Comparison of ENCODE assay signal across 20 cellular contexts in genomic region chr12:132724506-132725220, GRCh38. TPM values are rescaled to one million over a fixed set of nuclear protein-coding genes. Genes with fewer than 3 reads are reported as not detected.
DNase-seq lines count a peak whose midpoint lies in the region; ATAC-seq, FAIRE-seq and TF ChIP-seq lines count a peak whose summit lies in the region.
"Had no signal": no experiment of that assay in that cellular context is flagged by ENCODE, and none has a peak within 500 bp of the region (broad histone marks: within the 10 kb centered on the region; RNA-seq: fewer than 3 reads in every experiment).

No MANE protein-coding gene starts in this region.

- ATAC-seq in GM19395 (IDR thresholded peaks at IDR 0.05; ENCODE audit: unreplicated experiment), result no peak
- ATAC-seq: activated T-cell treated with anti-CD3 and anti-CD28 coated beads, Interleukin-2, amount 50 U/mL, for 72 hours; left lobe of liver had no signal

- WGBS in spleen, 5 donors, result 89 to 93% (median 90%) methylated on average over 25 to 29 of the region's 29 CpGs

- TF ChIP-seq POLR2A in GM12891 (IDR thresholded peaks at IDR 0.05; ENCODE audit: low read depth, low read length) (no peak), spleen (IDR thresholded peaks at IDR 0.05) (no peak)

- H3K27me3 ChIP-seq in astrocyte (ENCODE audit: insufficient read depth, low read length), result no peaks in the 10 kb centered on the region
- no peaks in the 10 kb centered on the region for H3K27me3 ChIP-seq in spleen (replicated peaks in 1 of 7)
- H3K27me3 ChIP-seq: BLaER1 treated with 17β-estradiol and CSF1 and Interleukin-3, amounts not matched to agents 10 nM and 100 nM; ovary had no signal

- DNase-seq in AG08395 (ENCODE audit: low spot score) (peak; percentile 65), DMS 273 treated with DMSO at 0.1 percent for 48 hours (lab: John Stamatoyannopoulos, UW) (peak; percentile 52), astrocyte (ENCODE audit: low read depth) (no peak), myocyte (ENCODE audit: low read depth) (peak; percentile 9), GM12891 (ENCODE audit: insufficient read length, low spot score) (no peak), ecto neural progenitor cell (ENCODE audit: low spot score) (no peak), spleen (no peak)
- DNase-seq: activated T-cell treated with anti-CD3 and anti-CD28 coated beads, Interleukin-2, amount 50 U/mL, for 72 hours; DMS153; foreskin melanocyte; NCI-H1105; ovary; SW 1271 had no signal

- peaks cover 67% of the 10 kb centered on the region for H3K79me2 ChIP-seq in astrocyte (ENCODE audit: insufficient read depth, low read length)

- H3K9ac ChIP-seq in astrocyte (ENCODE audit: low read length), result peak overlapping the region; percentile 23
- H3K9ac ChIP-seq: BLaER1 treated with 17β-estradiol and CSF1 and Interleukin-3, amounts not matched to agents 10 nM and 100 nM; KMS-11 had no signal

- H3K27me3 Mint-ChIP-seq in astrocyte (ENCODE audit: low read depth, unreplicated experiment), result no peaks in the 10 kb centered on the region

- TF ChIP-seq CTCF in astrocyte (IDR thresholded peaks at IDR 0.05; ENCODE audit: insufficient read depth, low read depth, low read length) (no peak), spleen (IDR thresholded peaks at IDR 0.05 in 8 of 11, conservative IDR thresholded peaks at IDR 0.05 in 3 of 11) (no peak)

- no peaks in the 10 kb centered on the region for H3K9me3 Mint-ChIP-seq in astrocyte (ENCODE audit: unreplicated experiment)
- H3K9me3 Mint-ChIP-seq: activated T-cell treated with anti-CD3 and anti-CD28 coated beads, Interleukin-2, amount 50 U/mL, for 72 hours had no signal

- H2AFZ ChIP-seq in astrocyte (ENCODE audit: low read depth, low read length), result no peak overlapping the region

- H3K4me3 Mint-ChIP-seq in astrocyte (ENCODE audit: unreplicated experiment), result no peak overlapping the region
- H3K4me3 Mint-ChIP-seq: activated T-cell treated with anti-CD3 and anti-CD28 coated beads, Interleukin-2, amount 50 U/mL, for 72 hours had no signal

- no peak overlapping the region for H3K4me2 ChIP-seq in astrocyte (ENCODE audit: low read length)
- H3K4me2 ChIP-seq: BLaER1 treated with 17β-estradiol and CSF1 and Interleukin-3, amounts not matched to agents 10 nM and 100 nM; KMS-11 had no signal

- intact Hi-C loops in spleen (cut with DNase I; ENCODE audit: low total_unique reads), result no loop called here

- H3K4me1 ChIP-seq in astrocyte (ENCODE audit: insufficient read depth, low read length) (peaks cover 11% of the 10 kb centered on the region), spleen (peaks cover 0 to under 1% (median 0%) of the 10 kb centered on the region in 6 donors)

- H3K9me3 ChIP-seq in astrocyte (ENCODE audit: insufficient read depth, low read depth, low read length), result no peaks in the 10 kb centered on the region
- H3K9me3 ChIP-seq in spleen, result no peaks in the 10 kb centered on the region
- H3K9me3 ChIP-seq: BLaER1 treated with 17β-estradiol and CSF1 and Interleukin-3, amounts not matched to agents 10 nM and 100 nM; ovary had no signal

- FAIRE-seq in astrocyte (lab: Jason Lieb, UNC) (no peak), GM12891 (lab: Jason Lieb, UNC) (no peak)
- FAIRE-seq: endometrium, H54 had no signal

- H3K4me3 ChIP-seq in astrocyte (ENCODE audit: insufficient read depth, low read depth, low read length) (no peak overlapping the region), spleen (no peak overlapping the region)
- H3K4me3 ChIP-seq: BLaER1 treated with 17β-estradiol and CSF1 and Interleukin-3, amounts not matched to agents 10 nM and 100 nM; ovary; skin epidermis had no signal

- peaks cover 91% of the 10 kb centered on the region for H4K20me1 ChIP-seq in astrocyte (ENCODE audit: insufficient read depth, low read length)

- H3K27ac Mint-ChIP-seq in astrocyte (ENCODE audit: unreplicated experiment), result no peak overlapping the region
- H3K27ac Mint-ChIP-seq: activated T-cell treated with anti-CD3 and anti-CD28 coated beads, Interleukin-2, amount 50 U/mL, for 72 hours had no signal

- H3K36me3 Mint-ChIP-seq in astrocyte (ENCODE audit: low read depth, unreplicated experiment), result peaks cover 30% of the 10 kb centered on the region

- H3K4me1 Mint-ChIP-seq in astrocyte (ENCODE audit: low read depth, unreplicated experiment), result peaks cover 3% of the 10 kb centered on the region

- H3K36me3 ChIP-seq in astrocyte (ENCODE audit: insufficient read depth, low read length) (peaks cover 58% of the 10 kb centered on the region), spleen (peaks cover 9 to 98% (median 92%) of the 10 kb centered on the region in 6 donors)
- H3K36me3 ChIP-seq: ovary had no signal

- peak overlapping the region; percentile 48 for H3K27ac ChIP-seq in astrocyte (ENCODE audit: low read depth, low read length)
- no peak overlapping the region for H3K27ac ChIP-seq in spleen
- H3K27ac ChIP-seq: BLaER1 treated with 17β-estradiol and CSF1 and Interleukin-3, amounts not matched to agents 10 nM and 100 nM; KMS-11; ovary had no signal

TF ChIP-seq in GM12891, 5 proteins besides CTCF, POLR2A, EP300 and RAD21:
- TF ChIP-seq TAF1 (IDR thresholded peaks at IDR 0.05; ENCODE audit: low read depth, low read length) (no peak), SPI1 (IDR thresholded peaks at IDR 0.05; ENCODE audit: low read depth, low read length) (no peak), POLR2AphosphoS5 (IDR thresholded peaks at IDR 0.05; ENCODE audit: low read depth, low read length) (no peak; the same call in 1 of the 2 replicates), PAX5 (IDR thresholded peaks at IDR 0.05; ENCODE audit: insufficient read depth, low read length, severe bottlenecking) (no peak), POU2F2 (IDR thresholded peaks at IDR 0.05; ENCODE audit: low read depth, low read length) (no peak)

RNA-seq across cellular contexts. Expression of gene PGAM5, which starts 14.0 kb away (rescaled TPM):
- total RNA-seq in astrocyte (33.3 and 43.4 TPM in 2 replicates), myocyte (42.7 and 43.9 TPM in 2 replicates), spleen (10 to 100 TPM; 19.4 to 28.8 (median 21.7) TPM)
- 24.8 TPM for polyA plus RNA-seq in myocyte (2012)
- polyA plus RNA-seq in GM12891 (2012; ENCODE audit: low read depth, missing spikeins), result 19.8 TPM
- polyA plus RNA-seq in spleen, result 10 to 100 TPM in 2 of 3 donors, 1 to 10 TPM in 1; 8.2 to 24.0 (median 14.1) TPM

RNA-seq across cellular contexts. Expression of gene ANKLE2, which starts 37.0 kb away (rescaled TPM):
- total RNA-seq in astrocyte, result 123 and 140 TPM in 2 replicates
- total RNA-seq in myocyte, result 50.8 and 51.6 TPM in 2 replicates
- polyA plus RNA-seq in myocyte (2012), result 67.0 TPM
- polyA plus RNA-seq in GM12891 (2012; ENCODE audit: low read depth, missing spikeins), result 34.5 TPM
- 10 to 100 TPM; 60.4 to 86.5 (median 82.3) TPM for total RNA-seq in spleen
- 10 to 100 TPM; 25.7 to 48.5 (median 40.4) TPM for polyA plus RNA-seq in spleen

RNA-seq across cellular contexts. Expression of gene PXMP2, which starts 37.3 kb away (rescaled TPM):
- total RNA-seq in astrocyte (8.1 and 9.0 TPM in 2 replicates), myocyte (12.4 and 13.2 TPM in 2 replicates), spleen (10 to 100 TPM in 4 of 7 donors, 1 to 10 TPM in 3; 8.4 to 19.6 (median 10.0) TPM)
- polyA plus RNA-seq in myocyte (2012), result 9.5 TPM
- polyA plus RNA-seq in GM12891 (2012; ENCODE audit: low read depth, missing spikeins), result 32.8 TPM
- polyA plus RNA-seq in spleen, result 10 to 100 TPM in 1 of 3 donors, 1 to 10 TPM in 2; 3.3 to 11.3 (median 7.7) TPM

RNA-seq across cellular contexts. Expression of gene POLE, which starts 37.5 kb away (rescaled TPM):
- total RNA-seq in astrocyte, result 11.9 and 15.4 TPM in 2 replicates
- total RNA-seq in myocyte, result 9.9 and 11.2 TPM in 2 replicates
- 5.6 TPM for polyA plus RNA-seq in myocyte (2012)
- polyA plus RNA-seq in GM12891 (2012; ENCODE audit: low read depth, missing spikeins), result 36.4 TPM
- 100 to 1,000 TPM in 3 of 7 donors, 10 to 100 TPM in 4; 70.1 to 122 (median 99.6) TPM for total RNA-seq in spleen
- polyA plus RNA-seq in spleen, result 10 to 100 TPM; 18.1 to 37.6 (median 30.4) TPM

Comparison
In these comparisons a context has a peak if more than half of its experiments do, and no peak if none do; other contexts are left out.
1. DNase-seq: peak in AG08395 (single experiment), DMS 273 treated with DMSO at 0.1 percent for 48 hours (single experiment) and myocyte (single experiment); none in astrocyte (single experiment), GM12891 (single experiment), ecto neural progenitor cell (single experiment) and spleen (single experiment).